In genomic region chr10:58415757-58416156, GRCh38 we compare ENCODE assay signal across 15 cellular contexts. TPM values are rescaled to one million over a fixed set of nuclear protein-coding genes. Genes with fewer than 3 reads are reported as not detected.
DNase-seq lines count a peak whose midpoint lies in the region; ATAC-seq and TF ChIP-seq lines count a peak whose summit lies in the region.
"Had no signal": no experiment of that assay in that cellular context is flagged by ENCODE, and none has a peak within 500 bp of the region (broad histone marks: within the 10 kb centered on the region; RNA-seq: fewer than 3 reads in every experiment).

No MANE protein-coding gene starts in this region.

- peaks cover 35% of the 10 kb centered on the region for H3K4me1 ChIP-seq in Caco-2
- H3K4me1 ChIP-seq: BE2C had no signal

- TF ChIP-seq CTCF in Caco-2 (IDR thresholded peaks at IDR 0.05; ENCODE audit: insufficient read depth in 1 of 2, low read depth in 1 of 2, low read length in 1 of 2, severe bottlenecking in 1 of 2, unreplicated experiment in 1 of 2) (no peak), HFFc6 (IDR thresholded peaks at IDR 0.05) (peak; percentile 25; the same call in 1 of the 2 replicates), WTC11 (IDR thresholded peaks at IDR 0.05) (no peak), epithelial cell of proximal tubule (conservative IDR thresholded peaks at IDR 0.05; ENCODE audit: low read depth, low read length) (peak; percentile 13)

- H3K4me3 Mint-ChIP-seq in Caco-2 (ENCODE audit: unreplicated experiment) (no peak overlapping the region), HFFc6 (no peak overlapping the region), WTC11 (no peak overlapping the region)
- H3K4me3 Mint-ChIP-seq: CD4-positive, CD25-positive, alpha-beta regulatory T cell; CD8-positive, alpha-beta memory T cell had no signal

- H3K36me3 Mint-ChIP-seq in Caco-2 (ENCODE audit: insufficient read depth, unreplicated experiment) (no peaks in the 10 kb centered on the region), HFFc6 (ENCODE audit: low read depth) (no peaks in the 10 kb centered on the region), WTC11 (peaks cover 5% of the 10 kb centered on the region; the same call in 1 of the 2 replicates)
- H3K36me3 Mint-ChIP-seq: CD4-positive, CD25-positive, alpha-beta regulatory T cell; CD8-positive, alpha-beta memory T cell had no signal

- peaks cover 37% of the 10 kb centered on the region for H3K4me1 Mint-ChIP-seq in Caco-2 (ENCODE audit: low read depth, unreplicated experiment)
- peaks cover 34% of the 10 kb centered on the region for H3K4me1 Mint-ChIP-seq in HFFc6 (ENCODE audit: low read depth)
- H3K4me1 Mint-ChIP-seq in WTC11: peaks cover 21% of the 10 kb centered on the region
- H3K4me1 Mint-ChIP-seq: CD4-positive, CD25-positive, alpha-beta regulatory T cell; CD8-positive, alpha-beta memory T cell had no signal

- DNase-seq in Caco-2 (no peak), HFFc6 (no peak), WTC11 (ENCODE audit: low spot score) (no peak), epithelial cell of proximal tubule (ENCODE audit: low read depth) (no peak), NCI-H1694 (lab: John Stamatoyannopoulos, UW) (no peak), pons (ENCODE audit: low spot score) (no peak)
- DNase-seq: BE2C; C1 segment of cervical spinal cord; CD4-positive, CD25-positive, alpha-beta regulatory T cell; CD8-positive, alpha-beta memory T cell; COR-L47; KBM-7 had no signal

- CTCF ChIA-PET in Caco-2 (lab: Charles Lee): interaction anchor here (1.1 to 1.2 kb wide), 2 partner anchors 39 to 115 kb away, joined by 3 read pairs; no protein-coding TSS in a partner anchor
- CTCF ChIA-PET in WTC11 (lab: Charles Lee): interaction anchor here (1.7 to 3.1 kb wide), 2 partner anchors 114 to 125 kb away, joined by 5 to 32 read pairs; no protein-coding TSS in a partner anchor

- POLR2A ChIA-PET in Caco-2 (lab: Charles Lee) (no interaction called here), WTC11 (lab: Charles Lee) (no interaction called here)

- no peaks in the 10 kb centered on the region for H3K27me3 ChIP-seq in Caco-2 (replicated peaks; ENCODE audit: control insufficient read depth, insufficient read depth, low read length)
- H3K27me3 ChIP-seq: BE2C had no signal

- H3K36me3 ChIP-seq in Caco-2 (ENCODE audit: control insufficient read depth, insufficient read depth, low read length): no peaks in the 10 kb centered on the region
- H3K36me3 ChIP-seq: BE2C had no signal

- peak; percentile 18; the same call in 1 of the 2 replicates for ATAC-seq in WTC11
- no peak for ATAC-seq in HG03175 (IDR thresholded peaks at IDR 0.05; ENCODE audit: unreplicated experiment)
- no peak for ATAC-seq in HG02759 (IDR thresholded peaks at IDR 0.05; ENCODE audit: unreplicated experiment)
- ATAC-seq: HCT116 had no signal

- H3K4me3 ChIP-seq in Caco-2 (ENCODE audit: low read depth, low read length) (no peak overlapping the region), epithelial cell of proximal tubule (ENCODE audit: low read depth, low read length) (no peak overlapping the region)

- H3K27me3 Mint-ChIP-seq in Caco-2 (ENCODE audit: insufficient read depth, unreplicated experiment) (no peaks in the 10 kb centered on the region), HFFc6 (ENCODE audit: insufficient read depth) (peaks cover 4% of the 10 kb centered on the region; the same call in 1 of the 2 replicates), WTC11 (ENCODE audit: low read depth) (no peaks in the 10 kb centered on the region)

- H3K9me3 Mint-ChIP-seq in Caco-2 (ENCODE audit: unreplicated experiment) (peaks cover 15% of the 10 kb centered on the region), HFFc6 (peaks cover 17% of the 10 kb centered on the region; the same call in 1 of the 2 replicates), WTC11 (peaks cover 23% of the 10 kb centered on the region)

- intact Hi-C loops in Caco-2 (cut with micrococcal nuclease; ENCODE audit: unreplicated experiment): loop anchor here (2.0 to 10.0 kb wide), 2 partner anchors 399 to 537 kb away; no protein-coding TSS in a partner anchor

- H3K27ac Mint-ChIP-seq in Caco-2 (ENCODE audit: unreplicated experiment): peak overlapping the region; percentile 38
- no peak overlapping the region for H3K27ac Mint-ChIP-seq in HFFc6
- H3K27ac Mint-ChIP-seq in WTC11: no peak overlapping the region
- H3K27ac Mint-ChIP-seq: CD4-positive, CD25-positive, alpha-beta regulatory T cell; CD8-positive, alpha-beta memory T cell had no signal

- no peaks in the 10 kb centered on the region; the same call in 1 of the 2 replicates for H3K9me3 ChIP-seq in Caco-2
- H3K9me3 ChIP-seq: BE2C had no signal

- no TSS peak for BruUV-seq in Caco-2 (replicated peaks; lab: Mats Ljungman, UMichigan)

TF ChIP-seq in WTC11, 78 proteins besides CTCF, POLR2A, EP300 and RAD21 (continues in another document):
- TF ChIP-seq TEAD1 (CRISPR knock-in tag; IDR thresholded peaks at IDR 0.05): no peak
- TF ChIP-seq ZNF512 (CRISPR knock-in tag; IDR thresholded peaks at IDR 0.05; ENCODE audit: borderline replicate concordance): no peak
- TF ChIP-seq SMAD4 (CRISPR knock-in tag; IDR thresholded peaks at IDR 0.05): no peak
- TF ChIP-seq FOXJ3 (CRISPR knock-in tag; IDR thresholded peaks at IDR 0.05; ENCODE audit: borderline replicate concordance): no peak
- no peak for TF ChIP-seq AFF4 (CRISPR knock-in tag; IDR thresholded peaks at IDR 0.05; ENCODE audit: borderline replicate concordance)
- no peak for TF ChIP-seq NR1H2 (CRISPR knock-in tag; IDR thresholded peaks at IDR 0.05)
- no peak for TF ChIP-seq JAZF1 (CRISPR knock-in tag; IDR thresholded peaks at IDR 0.05)
- TF ChIP-seq ZNF416 (CRISPR knock-in tag; IDR thresholded peaks at IDR 0.05): no peak
- TF ChIP-seq STAT6 (CRISPR knock-in tag; conservative IDR thresholded peaks at IDR 0.05; ENCODE audit: low read depth): no peak

RNA-seq across cellular contexts. Expression of gene TFAM, which starts 30.5 kb away (rescaled TPM):
- 228 and 240 TPM in 2 replicates for total RNA-seq in Caco-2 (2022)
- 10 to 100 TPM; 21.4 to 27.1 (median 26.0) TPM for total RNA-seq in HFFc6 (2021; fragmentation: NEBNext Ultra II Directional; extraction: Animal tissue kit (Norgen Biotek cat#: 25700))
- 74.4 to 77.4 TPM (median 76.1 TPM) in 3 replicates for total RNA-seq in WTC11 (2021)
- total RNA-seq in epithelial cell of proximal tubule: 43.4 and 44.9 TPM in 2 replicates

Comparison
In these comparisons a context has a peak if more than half of its experiments do, and no peak if none do; other contexts are left out.
1. CTCF ChIP-seq: peak in HFFc6 (single experiment) and epithelial cell of proximal tubule (single experiment); none in Caco-2 (0 of 2) and WTC11 (single experiment).